In genomic region chr15:75455982-75456531, GRCh38 we compare ENCODE assay signal across 8 cellular contexts. TPM values are rescaled to one million over a fixed set of nuclear protein-coding genes. Genes with fewer than 3 reads are reported as not detected.
DNase-seq lines count a peak whose midpoint lies in the region; ATAC-seq, FAIRE-seq and TF ChIP-seq lines count a peak whose summit lies in the region.

No MANE protein-coding gene starts in this region.

- H4K8ac ChIP-seq in neuronal stem cell (ENCODE audit: low read depth, low read length) = no peak overlapping the region

- POLR2A ChIA-PET in activated CD8-positive, alpha-beta T cell treated with anti-CD3 and anti-CD28 coated beads, Interleukin-2, amount 10 ng/mL, durations not matched to agents 7 days and 5 days (lab: Charles Lee) = interaction anchor here (0.6 to 7.2 kb wide), 22 partner anchors 9 to 672 kb away, joined by 3 to 102 read pairs (median 4); partner anchors contain the start of genes IMP3, MAN2C1, SNUPN and SNX33

- peak overlapping the region; percentile 93 for H3K18ac ChIP-seq in neuronal stem cell (ENCODE audit: low read length)

- H3K9me3 ChIP-seq in neuronal stem cell (replicated peaks in 1 of 2; ENCODE audit: control insufficient read depth in 2 of 2, insufficient read depth in 1 of 2, low read depth in 1 of 2, low read length in 2 of 2) = no peaks in the 10 kb centered on the region

- peaks cover 11% of the 10 kb centered on the region for H3K4me1 Mint-ChIP-seq in activated CD8-positive, alpha-beta T cell treated with anti-CD3 and anti-CD28 coated beads, Interleukin-2, amount 10 ng/mL, durations not matched to agents 7 days and 5 days (ENCODE audit: low read depth)

- peak overlapping the region; percentile 84 for H3K4me3 Mint-ChIP-seq in activated CD8-positive, alpha-beta T cell treated with anti-CD3 and anti-CD28 coated beads, Interleukin-2, amount 10 ng/mL, durations not matched to agents 7 days and 5 days

- no peak overlapping the region for H2BK15ac ChIP-seq in neuronal stem cell (ENCODE audit: low read length)

- H4K91ac ChIP-seq in neuronal stem cell (ENCODE audit: low read depth, low read length, poor library complexity) = no peak overlapping the region

- CTCF ChIA-PET in activated CD8-positive, alpha-beta T cell treated with anti-CD3 and anti-CD28 coated beads, Interleukin-2, amount 10 ng/mL, durations not matched to agents 7 days and 5 days (lab: Charles Lee) = interaction anchor here (1.1 to 6.5 kb wide), 5 partner anchors 10 to 184 kb away, joined by 4 to 62 read pairs (median 7); partner anchors contain the start of genes IMP3 and MAN2C1

- no peak for TF ChIP-seq CTCF in epithelial cell of proximal tubule (conservative IDR thresholded peaks at IDR 0.05; ENCODE audit: low read depth, low read length)

- H3K4me3 ChIP-seq in epithelial cell of proximal tubule (ENCODE audit: low read depth, low read length) = peak overlapping the region; percentile 69
- peak overlapping the region; percentile 88 to 89 for H3K4me3 ChIP-seq in neuronal stem cell (ENCODE audit: low read length in 2 of 2)

- H2BK5ac ChIP-seq in neuronal stem cell (ENCODE audit: low read length) = peak overlapping the region; percentile 22

- peak overlapping the region; percentile 8 for H3K27ac ChIP-seq in neuronal stem cell (replicated peaks; ENCODE audit: low read length)

- H3K79me1 ChIP-seq in neuronal stem cell (ENCODE audit: low read depth, low read length) = peaks cover 8% of the 10 kb centered on the region

- peak overlapping the region; percentile 82 for H3K9ac ChIP-seq in neuronal stem cell (ENCODE audit: low read depth, low read length, poor library complexity)

- peak overlapping the region; percentile 92 for H2AFZ ChIP-seq in neuronal stem cell (ENCODE audit: low read length)

- H3K14ac ChIP-seq in neuronal stem cell (ENCODE audit: low read length) = no peak overlapping the region

- peak overlapping the region; percentile 3 for H3K23ac ChIP-seq in neuronal stem cell (ENCODE audit: low read depth, low read length, poor library complexity)

- no peaks in the 10 kb centered on the region for H3K27me3 Mint-ChIP-seq in activated CD8-positive, alpha-beta T cell treated with anti-CD3 and anti-CD28 coated beads, Interleukin-2, amount 10 ng/mL, durations not matched to agents 7 days and 5 days (ENCODE audit: low read depth)

- no peak overlapping the region for H3K4ac ChIP-seq in neuronal stem cell (ENCODE audit: low read length)

- no peak overlapping the region for H2AK5ac ChIP-seq in neuronal stem cell (ENCODE audit: low read depth, low read length)

- peaks cover 0 to 1% (median 0%) of the 10 kb centered on the region in 3 experiments for H3K27me3 ChIP-seq in neuronal stem cell (ENCODE audit: control insufficient read depth in 3 of 3, insufficient read depth in 3 of 3, low read depth in 1 of 3, low read length in 3 of 3)

- H3K36me3 Mint-ChIP-seq in activated CD8-positive, alpha-beta T cell treated with anti-CD3 and anti-CD28 coated beads, Interleukin-2, amount 10 ng/mL, durations not matched to agents 7 days and 5 days (ENCODE audit: low read depth) = peaks cover 2% of the 10 kb centered on the region

- no peak for FAIRE-seq in urothelium cell line (lab: Jason Lieb, UNC)

- peak overlapping the region; percentile 96 for H3K27ac Mint-ChIP-seq in activated CD8-positive, alpha-beta T cell treated with anti-CD3 and anti-CD28 coated beads, Interleukin-2, amount 10 ng/mL, durations not matched to agents 7 days and 5 days

- H3K4me1 ChIP-seq in neuronal stem cell (ENCODE audit: control insufficient read depth in 2 of 2, insufficient read depth in 1 of 2, low read depth in 1 of 2, low read length in 2 of 2) = peaks cover 2 to 8% of the 10 kb centered on the region in 2 donors

- H2BK12ac ChIP-seq in neuronal stem cell (ENCODE audit: low read length) = no peak overlapping the region

- H3K4me2 ChIP-seq in neuronal stem cell (ENCODE audit: insufficient read depth, low read length, poor library complexity, severe bottlenecking) = peak overlapping the region; percentile 84

- DNase-seq in NK-92 treated with Interleukin-12 subunit alpha and Interleukin-12 subunit beta, amount 100 ng/mL, for 24 hours (lab: John Stamatoyannopoulos, UW) = peak; percentile 69
- DNase-seq in NK-92 (lab: John Stamatoyannopoulos, UW; ENCODE audit: unreplicated experiment) = no peak
- DNase-seq in NCI-H2196 (lab: John Stamatoyannopoulos, UW; ENCODE audit: unreplicated experiment) = peak; percentile 14
- DNase-seq in activated CD8-positive, alpha-beta T cell treated with anti-CD3 and anti-CD28 coated beads, Interleukin-2, amount 10 ng/mL, durations not matched to agents 7 days and 5 days = peak; percentile 77
- DNase-seq in epithelial cell of proximal tubule (ENCODE audit: low read depth) = no peak
- DNase-seq in neuronal stem cell (ENCODE audit: low spot score) = peak; percentile 38
- DNase-seq in urothelium cell line (ENCODE audit: low spot score) = peak; percentile 55

- no peaks in the 10 kb centered on the region for H3K9me3 Mint-ChIP-seq in activated CD8-positive, alpha-beta T cell treated with anti-CD3 and anti-CD28 coated beads, Interleukin-2, amount 10 ng/mL, durations not matched to agents 7 days and 5 days (ENCODE audit: insufficient read depth)

- H3K36me3 ChIP-seq in neuronal stem cell (replicated peaks in 1 of 2; ENCODE audit: control insufficient read depth in 2 of 2, insufficient read depth in 2 of 2, low read length in 2 of 2) = no peaks in the 10 kb centered on the region

- no CpG with 5 or more reads among the region's 24 CpGs for WGBS in neuronal stem cell (ENCODE audit: extremely low coverage in 2 of 2, insufficient read length in 2 of 2, insufficient replicate concordance in 1 of 2), 2 donors

- H2BK120ac ChIP-seq in neuronal stem cell (ENCODE audit: low read depth, low read length) = no peak overlapping the region

- ATAC-seq in activated CD8-positive, alpha-beta T cell treated with anti-CD3 and anti-CD28 coated beads, Interleukin-2, amount 10 ng/mL, durations not matched to agents 7 days and 5 days = no peak
- ATAC-seq in GM19351 (IDR thresholded peaks at IDR 0.05; ENCODE audit: unreplicated experiment) = no peak

RNA-seq across cellular contexts. Expression of gene SIN3A, which starts 4.6 kb away (rescaled TPM):
- 100 to 1,000 TPM in 1 of 2 experiments, 10 to 100 TPM in 1; 96.7 to 104 TPM for total RNA-seq in activated CD8-positive, alpha-beta T cell treated with anti-CD3 and anti-CD28 coated beads, Interleukin-2, amount 10 ng/mL, durations not matched to agents 7 days and 5 days
- 26.2 and 33.4 TPM in 2 replicates for total RNA-seq in epithelial cell of proximal tubule
- 42.9 TPM for polyA plus RNA-seq in neuronal stem cell (2013, experiment 1 of 2)
- polyA plus RNA-seq in neuronal stem cell (2013, experiment 2 of 2) = 43.4 TPM

Comparison
In these comparisons a context has a peak if more than half of its experiments do, and no peak if none do; other contexts are left out.
1. DNase-seq: peak in NK-92 treated with Interleukin-12 subunit alpha and Interleukin-12 subunit beta, amount 100 ng/mL, for 24 hours (single experiment), NCI-H2196 (single experiment), activated CD8-positive, alpha-beta T cell treated with anti-CD3 and anti-CD28 coated beads, Interleukin-2, amount 10 ng/mL, durations not matched to agents 7 days and 5 days (single experiment), neuronal stem cell (single experiment) and urothelium cell line (single experiment); none in NK-92 (single experiment) and epithelial cell of proximal tubule (single experiment).